ENCODE assay signal across 13 cellular contexts in the genomic region with DNA sequence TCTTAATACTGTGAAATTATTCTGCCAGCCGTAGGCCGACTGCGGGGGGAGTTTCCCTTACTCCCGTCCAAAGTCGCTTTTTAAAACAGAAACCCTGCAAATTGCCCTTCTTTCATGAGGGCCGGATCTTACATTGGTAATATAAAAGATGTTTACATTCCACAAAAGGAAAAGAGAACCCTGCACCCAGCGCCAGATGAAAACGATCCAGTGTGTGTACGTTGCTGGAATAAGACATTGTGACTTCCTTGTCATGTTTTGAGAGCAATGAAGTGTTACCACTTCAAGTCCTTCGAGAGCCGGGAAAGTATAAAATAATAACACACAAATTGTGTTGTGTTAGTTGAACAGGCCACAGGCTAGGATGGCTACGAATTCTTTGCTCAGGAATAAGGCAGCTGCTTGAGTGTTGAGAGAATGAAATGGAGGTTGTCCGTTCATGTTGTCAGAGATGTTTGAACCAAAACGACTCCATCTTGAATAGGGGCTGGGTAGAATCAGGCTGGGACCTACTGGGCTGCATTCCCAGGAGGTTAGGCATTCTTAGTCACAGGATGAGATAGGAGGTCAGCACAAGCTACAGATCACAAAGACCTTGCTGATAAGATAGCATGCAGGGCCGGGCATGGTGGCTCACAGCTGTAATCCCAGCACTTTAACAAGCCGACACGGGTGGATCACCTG. TPM values are rescaled to one million over a fixed set of nuclear protein-coding genes. Genes with fewer than 3 reads are reported as not detected.
DNase-seq lines count a peak whose midpoint lies in the region; ATAC-seq and TF ChIP-seq lines count a peak whose summit lies in the region.
"Had no signal": no experiment of that assay in that cellular context is flagged by ENCODE, and none has a peak within 500 bp of the region (broad histone marks: within the 10 kb centered on the region; RNA-seq: fewer than 3 reads in every experiment).

No MANE protein-coding gene starts in this region.

- no peak overlapping the region for H4K5ac ChIP-seq in mesendoderm (ENCODE audit: low read length)

- no peak overlapping the region for H2AK5ac ChIP-seq in mesendoderm (ENCODE audit: low read length)

- H3K4me1 ChIP-seq in mesendoderm (ENCODE audit: control insufficient read depth, low read depth, low read length): peaks cover 5% of the 10 kb centered on the region
- H3K4me1 ChIP-seq: tibial artery had no signal

- no peaks in the 10 kb centered on the region for H3K9me3 Mint-ChIP-seq in type B pancreatic cell
- H3K9me3 Mint-ChIP-seq: CD8-positive, alpha-beta T cell had no signal

- DNase-seq in NCI-H2029 treated with DMSO at 0.1 percent for 48 hours (lab: John Stamatoyannopoulos, UW) (peak; percentile 43), choroid plexus epithelial cell (ENCODE audit: low read depth) (peak; percentile 12), mesendoderm (peak; percentile 91), type B pancreatic cell (ENCODE audit: extremely low spot score, unreplicated experiment) (no peak)
- no peak for DNase-seq in activated CD4-positive, alpha-beta T cell treated with anti-CD3 and anti-CD28 coated beads, Interleukin-2, amount 50 U/mL, for 4 hours
- DNase-seq: activated CD4-positive, alpha-beta memory T cell treated with anti-CD3 and anti-CD28 coated beads for 36 hours; CD8-positive, alpha-beta T cell; foreskin fibroblast; NCI-H1048; NCI-H345; tibial artery had no signal

- no peak overlapping the region for H3K9ac ChIP-seq in mesendoderm (ENCODE audit: low read length)

- peak overlapping the region; percentile 51 for H3K56ac ChIP-seq in mesendoderm (ENCODE audit: low read length)

- H3K18ac ChIP-seq in mesendoderm (ENCODE audit: low read length): peak overlapping the region; percentile 18

- TF ChIP-seq CTCF in choroid plexus epithelial cell (conservative IDR thresholded peaks at IDR 0.05; ENCODE audit: low read depth, low read length) (no peak), type B pancreatic cell (conservative IDR thresholded peaks at IDR 0.05) (no peak)

- no peak for ATAC-seq in HG03139 (IDR thresholded peaks at IDR 0.05; ENCODE audit: unreplicated experiment)
- no peak for ATAC-seq in GM21423 (IDR thresholded peaks at IDR 0.05; ENCODE audit: unreplicated experiment)
- ATAC-seq: CD8-positive, alpha-beta T cell had no signal

- no peak overlapping the region for H2BK15ac ChIP-seq in mesendoderm (replicated peaks; ENCODE audit: low read depth)

- H3K79me1 ChIP-seq in mesendoderm (ENCODE audit: low read length): no peaks in the 10 kb centered on the region

- H3K4me2 ChIP-seq in mesendoderm (ENCODE audit: low read length): no peak overlapping the region

- peaks cover 15% of the 10 kb centered on the region for H3K27me3 Mint-ChIP-seq in type B pancreatic cell

- H3K4me3 Mint-ChIP-seq in type B pancreatic cell: peak overlapping the region; percentile 54
- H3K4me3 Mint-ChIP-seq: activated CD4-positive, alpha-beta memory T cell treated with anti-CD3 and anti-CD28 coated beads for 36 hours; CD8-positive, alpha-beta T cell had no signal

- no peak overlapping the region for H2BK5ac ChIP-seq in mesendoderm (ENCODE audit: low read length)

- no CpG with 5 or more reads among the region's 17 CpGs for WGBS in mesendoderm (ENCODE audit: extremely low coverage, insufficient coverage, low lambda C conversion rate)

- no peaks in the 10 kb centered on the region for H3K36me3 ChIP-seq in mesendoderm (ENCODE audit: control insufficient read depth, insufficient read depth, low read length)
- H3K36me3 ChIP-seq: tibial artery had no signal

- H3K4ac ChIP-seq in mesendoderm (ENCODE audit: low read depth, low read length): no peak overlapping the region

- no peak overlapping the region for H4K8ac ChIP-seq in mesendoderm (ENCODE audit: low read depth, low read length)

- no peaks in the 10 kb centered on the region for H3K36me3 Mint-ChIP-seq in type B pancreatic cell
- H3K36me3 Mint-ChIP-seq: activated CD4-positive, alpha-beta memory T cell treated with anti-CD3 and anti-CD28 coated beads for 36 hours; CD8-positive, alpha-beta T cell had no signal

- H3K27ac Mint-ChIP-seq in type B pancreatic cell: peak overlapping the region; percentile 90
- H3K27ac Mint-ChIP-seq: activated CD4-positive, alpha-beta memory T cell treated with anti-CD3 and anti-CD28 coated beads for 36 hours; CD8-positive, alpha-beta T cell had no signal

- H3K27ac ChIP-seq in mesendoderm (ENCODE audit: low read depth, low read length): no peak overlapping the region
- H3K27ac ChIP-seq: tibial artery had no signal

- no peak overlapping the region for H2BK120ac ChIP-seq in mesendoderm (ENCODE audit: low read depth, low read length)

- H3K4me3 ChIP-seq in choroid plexus epithelial cell (ENCODE audit: low read depth, low read length) (no peak overlapping the region), mesendoderm (ENCODE audit: low read length) (no peak overlapping the region)
- H3K4me3 ChIP-seq: tibial artery had no signal

- no peak overlapping the region for H3K23ac ChIP-seq in mesendoderm (ENCODE audit: low read length)

- no peaks in the 10 kb centered on the region for H3K79me2 ChIP-seq in mesendoderm (ENCODE audit: control insufficient read depth, insufficient read depth, low read length)

- peaks cover 19% of the 10 kb centered on the region for H3K4me1 Mint-ChIP-seq in type B pancreatic cell (ENCODE audit: unreplicated experiment)

- H3K27me3 ChIP-seq in mesendoderm (ENCODE audit: insufficient read depth, low read length, poor library complexity): no peaks in the 10 kb centered on the region

RNA-seq across cellular contexts. Expression of a gene that starts 5.4 kb away (rescaled TPM):
- polyA plus RNA-seq in mesendoderm (2013, experiment 1 of 2): 26.7 TPM
- polyA plus RNA-seq in mesendoderm (2013, experiment 2 of 2): 27.5 TPM
- total RNA-seq in type B pancreatic cell (ENCODE audit: low replicate concordance): 18.0 and 40.3 TPM in 2 replicates

RNA-seq across cellular contexts. Expression of a gene that starts 45.0 kb away (rescaled TPM):
- polyA plus RNA-seq in mesendoderm (2013, experiment 1 of 2): 9.1 TPM
- polyA plus RNA-seq in mesendoderm (2013, experiment 2 of 2): 9.0 TPM
- 21.2 and 30.8 TPM in 2 replicates for total RNA-seq in type B pancreatic cell (ENCODE audit: low replicate concordance)

Comparison
In these comparisons a context has a peak if more than half of its experiments do, and no peak if none do; other contexts are left out.
1. DNase-seq: peak in NCI-H2029 treated with DMSO at 0.1 percent for 48 hours (single experiment), choroid plexus epithelial cell (single experiment) and mesendoderm (single experiment); none in type B pancreatic cell (single experiment) and activated CD4-positive, alpha-beta T cell treated with anti-CD3 and anti-CD28 coated beads, Interleukin-2, amount 50 U/mL, for 4 hours (0 of 2).